19 cellular contexts compared by ENCODE assay signal in genomic region chr1:93483200-93483599, GRCh38.
"Had no signal": no experiment of that assay in that cellular context is flagged by ENCODE, and none has a peak within 500 bp of the region (broad histone marks: within the 10 kb centered on the region; RNA-seq: fewer than 3 reads in every experiment).

No MANE protein-coding gene starts in this region.

- H3K27ac ChIP-seq: VCaP had no signal

- H3K4me1 Mint-ChIP-seq: activated CD4-positive, alpha-beta T cell treated with anti-CD3 and anti-CD28 coated beads, Interleukin-2, amount 10 ng/mL, durations not matched to agents 7 days and 5 days had no signal

- H3K27ac Mint-ChIP-seq: activated CD4-positive, alpha-beta memory T cell treated with anti-CD3 and anti-CD28 coated beads for 36 hours; activated CD4-positive, alpha-beta T cell treated with anti-CD3 and anti-CD28 coated beads, Interleukin-2, amount 10 ng/mL, durations not matched to agents 7 days and 5 days; activated naive CD4-positive, alpha-beta T cell treated with anti-CD3 and anti-CD28 coated beads for 36 hours; activated naive CD8-positive, alpha-beta T cell; T-helper 17 cell had no signal

- DNase-seq: activated CD4-positive, alpha-beta memory T cell treated with anti-CD3 and anti-CD28 coated beads for 36 hours; activated CD4-positive, alpha-beta T cell treated with anti-CD3 and anti-CD28 coated beads, Interleukin-2, amount 10 ng/mL, durations not matched to agents 7 days and 5 days; activated CD8-positive, alpha-beta memory T cell treated with anti-CD3 and anti-CD28 coated beads for 24 hours; activated gamma-delta T cell; activated naive CD4-positive, alpha-beta T cell treated with anti-CD3 and anti-CD28 coated beads for 36 hours; activated T-cell treated with anti-CD3 and anti-CD28 coated beads, Interleukin-2, amount 50 U/mL, for 4 hours; cerebellar nuclear complex; MM.1S; NCI-H1105; NCI-H1436; NCI-H1694 treated with DMSO at 0.1 percent for 48 hours; NCI-H2081; NCI-H510A treated with DMSO at 0.1 percent for 48 hours; PC-3; SHP77 treated with DMSO at 0.1 percent for 48 hours; T-helper 17 cell; T-helper 9 cell had no signal

- H3K4me3 Mint-ChIP-seq: activated CD4-positive, alpha-beta memory T cell treated with anti-CD3 and anti-CD28 coated beads for 36 hours; activated CD4-positive, alpha-beta T cell treated with anti-CD3 and anti-CD28 coated beads, Interleukin-2, amount 10 ng/mL, durations not matched to agents 7 days and 5 days; activated naive CD4-positive, alpha-beta T cell treated with anti-CD3 and anti-CD28 coated beads for 36 hours; activated naive CD8-positive, alpha-beta T cell; activated T-cell treated with anti-CD3 and anti-CD28 coated beads, Interleukin-2, amount 50 U/mL, for 4 hours; T-helper 17 cell had no signal

- ATAC-seq: PC-3, T-helper 17 cell had no signal

- H3K36me3 Mint-ChIP-seq: activated naive CD8-positive, alpha-beta T cell had no signal

- H3K27me3 Mint-ChIP-seq: T-helper 17 cell had no signal
